Comparison of ENCODE assay signal across 1 cellular context in genomic region chr12:132475304-132476037, GRCh38.
TF ChIP-seq lines count a peak whose summit lies in the region.

No MANE protein-coding gene starts in this region.

TF ChIP-seq in GM23338, 12 proteins besides CTCF, POLR2A, EP300 and RAD21 (continued from another document):
- TF ChIP-seq, protein P1, sequence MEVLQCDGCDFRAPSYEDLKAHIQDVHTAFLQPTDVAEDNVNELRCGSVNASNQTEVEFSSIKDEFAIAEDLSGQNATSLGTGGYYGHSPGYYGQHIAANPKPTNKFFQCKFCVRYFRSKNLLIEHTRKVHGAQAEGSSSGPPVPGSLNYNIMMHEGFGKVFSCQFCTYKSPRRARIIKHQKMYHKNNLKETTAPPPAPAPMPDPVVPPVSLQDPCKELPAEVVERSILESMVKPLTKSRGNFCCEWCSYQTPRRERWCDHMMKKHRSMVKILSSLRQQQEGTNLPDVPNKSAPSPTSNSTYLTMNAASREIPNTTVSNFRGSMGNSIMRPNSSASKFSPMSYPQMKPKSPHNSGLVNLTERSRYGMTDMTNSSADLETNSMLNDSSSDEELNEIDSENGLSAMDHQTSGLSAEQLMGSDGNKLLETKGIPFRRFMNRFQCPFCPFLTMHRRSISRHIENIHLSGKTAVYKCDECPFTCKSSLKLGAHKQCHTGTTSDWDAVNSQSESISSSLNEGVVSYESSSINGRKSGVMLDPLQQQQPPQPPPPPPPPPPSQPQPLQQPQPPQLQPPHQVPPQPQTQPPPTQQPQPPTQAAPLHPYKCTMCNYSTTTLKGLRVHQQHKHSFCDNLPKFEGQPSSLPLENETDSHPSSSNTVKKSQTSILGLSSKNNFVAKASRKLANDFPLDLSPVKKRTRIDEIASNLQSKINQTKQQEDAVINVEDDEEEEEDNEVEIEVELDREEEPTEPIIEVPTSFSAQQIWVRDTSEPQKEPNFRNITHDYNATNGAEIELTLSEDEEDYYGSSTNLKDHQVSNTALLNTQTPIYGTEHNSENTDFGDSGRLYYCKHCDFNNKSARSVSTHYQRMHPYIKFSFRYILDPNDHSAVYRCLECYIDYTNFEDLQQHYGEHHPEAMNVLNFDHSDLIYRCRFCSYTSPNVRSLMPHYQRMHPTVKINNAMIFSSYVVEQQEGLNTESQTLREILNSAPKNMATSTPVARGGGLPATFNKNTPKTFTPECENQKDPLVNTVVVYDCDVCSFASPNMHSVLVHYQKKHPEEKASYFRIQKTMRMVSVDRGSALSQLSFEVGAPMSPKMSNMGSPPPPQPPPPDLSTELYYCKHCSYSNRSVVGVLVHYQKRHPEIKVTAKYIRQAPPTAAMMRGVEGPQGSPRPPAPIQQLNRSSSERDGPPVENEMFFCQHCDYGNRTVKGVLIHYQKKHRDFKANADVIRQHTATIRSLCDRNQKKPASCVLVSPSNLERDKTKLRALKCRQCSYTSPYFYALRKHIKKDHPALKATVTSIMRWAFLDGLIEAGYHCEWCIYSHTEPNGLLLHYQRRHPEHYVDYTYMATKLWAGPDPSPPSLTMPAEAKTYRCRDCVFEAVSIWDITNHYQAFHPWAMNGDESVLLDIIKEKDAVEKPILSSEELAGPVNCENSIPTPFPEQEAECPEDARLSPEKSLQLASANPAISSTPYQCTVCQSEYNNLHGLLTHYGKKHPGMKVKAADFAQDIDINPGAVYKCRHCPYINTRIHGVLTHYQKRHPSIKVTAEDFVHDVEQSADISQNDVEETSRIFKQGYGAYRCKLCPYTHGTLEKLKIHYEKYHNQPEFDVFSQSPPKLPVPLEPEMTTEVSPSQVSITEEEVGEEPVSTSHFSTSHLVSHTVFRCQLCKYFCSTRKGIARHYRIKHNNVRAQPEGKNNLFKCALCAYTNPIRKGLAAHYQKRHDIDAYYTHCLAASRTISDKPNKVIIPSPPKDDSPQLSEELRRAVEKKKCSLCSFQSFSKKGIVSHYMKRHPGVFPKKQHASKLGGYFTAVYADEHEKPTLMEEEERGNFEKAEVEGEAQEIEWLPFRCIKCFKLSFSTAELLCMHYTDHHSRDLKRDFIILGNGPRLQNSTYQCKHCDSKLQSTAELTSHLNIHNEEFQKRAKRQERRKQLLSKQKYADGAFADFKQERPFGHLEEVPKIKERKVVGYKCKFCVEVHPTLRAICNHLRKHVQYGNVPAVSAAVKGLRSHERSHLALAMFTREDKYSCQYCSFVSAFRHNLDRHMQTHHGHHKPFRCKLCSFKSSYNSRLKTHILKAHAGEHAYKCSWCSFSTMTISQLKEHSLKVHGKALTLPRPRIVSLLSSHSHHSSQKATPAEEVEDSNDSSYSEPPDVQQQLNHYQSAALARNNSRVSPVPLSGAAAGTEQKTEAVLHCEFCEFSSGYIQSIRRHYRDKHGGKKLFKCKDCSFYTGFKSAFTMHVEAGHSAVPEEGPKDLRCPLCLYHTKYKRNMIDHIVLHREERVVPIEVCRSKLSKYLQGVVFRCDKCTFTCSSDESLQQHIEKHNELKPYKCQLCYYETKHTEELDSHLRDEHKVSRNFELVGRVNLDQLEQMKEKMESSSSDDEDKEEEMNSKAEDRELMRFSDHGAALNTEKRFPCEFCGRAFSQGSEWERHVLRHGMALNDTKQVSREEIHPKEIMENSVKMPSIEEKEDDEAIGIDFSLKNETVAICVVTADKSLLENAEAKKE (CRISPR knock-in tag; IDR thresholded peaks at IDR 0.05): no peak
- TF ChIP-seq ZNF114 (CRISPR knock-in tag; IDR thresholded peaks at IDR 0.05) (no peak), CREB1 (CRISPR knock-in tag; IDR thresholded peaks at IDR 0.05; ENCODE audit: low read depth) (no peak)
TF ChIP-seq in GM23338: peak in this region for 0.
